In the genomic region with DNA sequence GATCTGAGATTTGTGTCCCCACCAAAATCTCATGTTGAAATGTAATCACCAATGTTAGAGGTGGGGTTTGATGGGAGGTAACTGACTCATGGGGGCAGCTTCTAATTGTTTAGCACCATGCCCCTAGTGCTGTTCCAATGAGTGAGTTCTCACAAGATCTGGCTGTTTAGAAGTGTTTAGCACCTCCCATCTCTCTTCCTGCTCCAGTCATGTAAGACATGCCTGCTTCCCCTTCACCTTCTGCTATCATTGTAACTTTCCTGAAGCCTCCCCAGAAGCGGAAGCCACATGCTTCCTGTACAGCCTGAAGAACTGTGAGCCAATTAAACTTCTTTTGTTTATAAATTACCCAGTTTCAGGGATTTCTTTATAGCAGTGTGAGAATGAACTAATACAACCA, we compare ENCODE assay signal across 19 cellular contexts.
DNase-seq lines count a peak whose midpoint lies in the region; ATAC-seq and TF ChIP-seq lines count a peak whose summit lies in the region.
"Had no signal": no experiment of that assay in that cellular context is flagged by ENCODE, and none has a peak within 500 bp of the region (broad histone marks: within the 10 kb centered on the region; RNA-seq: fewer than 3 reads in every experiment).

No MANE protein-coding gene starts in this region.

- TF ChIP-seq POLR2A in heart left ventricle (IDR thresholded peaks at IDR 0.05), result no peak

- H3K27me3 Mint-ChIP-seq in WTC11 (ENCODE audit: low read depth), result no peaks in the 10 kb centered on the region
- H3K27me3 Mint-ChIP-seq: T-cell had no signal

- peaks cover 9% of the 10 kb centered on the region for H3K9me3 Mint-ChIP-seq in WTC11
- H3K9me3 Mint-ChIP-seq: central memory CD8-positive, alpha-beta T cell had no signal

- WGBS in heart left ventricle, 4 donors, result 31 to 57% (median 44%) methylated on average over 1 of the region's 1 CpG

- H3K36me3 ChIP-seq in heart left ventricle, result no peaks in the 10 kb centered on the region
- no peaks in the 10 kb centered on the region for H3K36me3 ChIP-seq in left ventricle myocardium inferior
- H3K36me3 ChIP-seq: upper lobe of left lung had no signal

- no peak overlapping the region for H3K4me3 Mint-ChIP-seq in WTC11
- H3K4me3 Mint-ChIP-seq: central memory CD8-positive, alpha-beta T cell; nephron progenitor cell; stimulated activated naive CD8-positive, alpha-beta T cell treated with anti-CD3 and anti-CD28 coated beads, Interleukin-15, Interleukin-2, amounts not matched to agents 100 ng/mL and 50 ng/mL, for 24 hours; T-cell had no signal

- H3K36me3 Mint-ChIP-seq in WTC11, result no peaks in the 10 kb centered on the region
- H3K36me3 Mint-ChIP-seq: T-cell had no signal

- TF ChIP-seq CTCF in heart left ventricle (IDR thresholded peaks at IDR 0.05) (no peak), left ventricle myocardium inferior (IDR thresholded peaks at IDR 0.05; ENCODE audit: borderline replicate concordance) (no peak), WTC11 (IDR thresholded peaks at IDR 0.05) (no peak)

- 0 out of 2 replicates have a peak, but pooled peaks cover 4% of the 10 kb centered on the region for H3K4me1 Mint-ChIP-seq in WTC11
- H3K4me1 Mint-ChIP-seq: central memory CD8-positive, alpha-beta T cell had no signal

- H3K27ac ChIP-seq in heart left ventricle (peak overlapping the region in 2 of 12 donors; percentile 6 to 29), left ventricle myocardium inferior (replicated peaks) (no peak overlapping the region)
- H3K27ac ChIP-seq: upper lobe of left lung had no signal

- H3K4me1 ChIP-seq in heart left ventricle, result peaks cover 0 to 8% (median 0%) of the 10 kb centered on the region in 12 donors
- no peaks in the 10 kb centered on the region for H3K4me1 ChIP-seq in left ventricle myocardium inferior
- H3K4me1 ChIP-seq: upper lobe of left lung had no signal

- H3K9me3 ChIP-seq in heart left ventricle, result peaks cover 0 to 5% (median 0%) of the 10 kb centered on the region in 12 donors
- H3K9me3 ChIP-seq in left ventricle myocardium inferior (replicated peaks), result peaks cover 9% of the 10 kb centered on the region
- H3K9me3 ChIP-seq: upper lobe of left lung had no signal

- CTCF ChIA-PET in WTC11 (lab: Charles Lee), result no interaction called here

- POLR2A ChIA-PET in WTC11 (lab: Charles Lee), result no interaction called here

- peak in 1 of 5 donors; percentile 14 for DNase-seq in heart left ventricle
- no peak for DNase-seq in left ventricle myocardium inferior
- peak; percentile 17 for DNase-seq in KG1 (lab: John Stamatoyannopoulos, UW)
- DNase-seq in WTC11 (ENCODE audit: low spot score), result no peak
- peak; percentile 5 for DNase-seq in renal cortical epithelial cell (ENCODE audit: low read depth)
- DNase-seq in cortex of kidney (lab: John Stamatoyannopoulos, UW), result no peak
- DNase-seq in activated CD4-positive, alpha-beta T cell treated with anti-CD3 and anti-CD28 coated beads for 1 hour, result no peak
- DNase-seq: ACHN; activated CD8-positive, alpha-beta memory T cell treated with anti-CD3 and anti-CD28 coated beads, Interleukin-2, amount 50 U/mL, for 4 hours; activated gamma-delta T cell treated with Interleukin-2 at 50 U/mL for 16 hours; amygdala; foreskin melanocyte; NCI-H1092; nephron progenitor cell; T-cell; upper lobe of left lung had no signal

- no peak overlapping the region for H3K27ac Mint-ChIP-seq in WTC11
- H3K27ac Mint-ChIP-seq: nephron progenitor cell; stimulated activated naive CD8-positive, alpha-beta T cell treated with anti-CD3 and anti-CD28 coated beads, Interleukin-15, Interleukin-2, amounts not matched to agents 100 ng/mL and 50 ng/mL, for 24 hours; T-cell had no signal

- ATAC-seq in heart left ventricle, result peak in 3 of 4 donors; percentile 49 to 94 (median 71)
- ATAC-seq in WTC11, result peak; percentile 39; the same call in 1 of the 2 replicates
- no peak for ATAC-seq in HG02938 (IDR thresholded peaks at IDR 0.05; ENCODE audit: unreplicated experiment)
- ATAC-seq: T-cell had no signal

- H3K27me3 ChIP-seq in heart left ventricle (no peaks in the 10 kb centered on the region), left ventricle myocardium inferior (ENCODE audit: low read depth) (no peaks in the 10 kb centered on the region)
- H3K27me3 ChIP-seq: upper lobe of left lung had no signal

- H3K4me3 ChIP-seq in heart left ventricle (no peak overlapping the region), left ventricle myocardium inferior (no peak overlapping the region)
- H3K4me3 ChIP-seq: upper lobe of left lung had no signal

- intact Hi-C loops in heart left ventricle (cut with DNase I), result no loop called here
- intact Hi-C loops in left ventricle myocardium inferior (cut with micrococcal nuclease), result no loop called here

TF ChIP-seq in WTC11, 78 proteins besides CTCF, POLR2A, EP300 and RAD21 (continues in another document):
- TF ChIP-seq, protein P1, sequence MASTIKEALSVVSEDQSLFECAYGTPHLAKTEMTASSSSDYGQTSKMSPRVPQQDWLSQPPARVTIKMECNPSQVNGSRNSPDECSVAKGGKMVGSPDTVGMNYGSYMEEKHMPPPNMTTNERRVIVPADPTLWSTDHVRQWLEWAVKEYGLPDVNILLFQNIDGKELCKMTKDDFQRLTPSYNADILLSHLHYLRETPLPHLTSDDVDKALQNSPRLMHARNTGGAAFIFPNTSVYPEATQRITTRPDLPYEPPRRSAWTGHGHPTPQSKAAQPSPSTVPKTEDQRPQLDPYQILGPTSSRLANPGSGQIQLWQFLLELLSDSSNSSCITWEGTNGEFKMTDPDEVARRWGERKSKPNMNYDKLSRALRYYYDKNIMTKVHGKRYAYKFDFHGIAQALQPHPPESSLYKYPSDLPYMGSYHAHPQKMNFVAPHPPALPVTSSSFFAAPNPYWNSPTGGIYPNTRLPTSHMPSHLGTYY (CRISPR knock-in tag; IDR thresholded peaks at IDR 0.05), result no peak
- TF ChIP-seq TEAD1 (CRISPR knock-in tag; IDR thresholded peaks at IDR 0.05), result no peak
- TF ChIP-seq, protein P2, sequence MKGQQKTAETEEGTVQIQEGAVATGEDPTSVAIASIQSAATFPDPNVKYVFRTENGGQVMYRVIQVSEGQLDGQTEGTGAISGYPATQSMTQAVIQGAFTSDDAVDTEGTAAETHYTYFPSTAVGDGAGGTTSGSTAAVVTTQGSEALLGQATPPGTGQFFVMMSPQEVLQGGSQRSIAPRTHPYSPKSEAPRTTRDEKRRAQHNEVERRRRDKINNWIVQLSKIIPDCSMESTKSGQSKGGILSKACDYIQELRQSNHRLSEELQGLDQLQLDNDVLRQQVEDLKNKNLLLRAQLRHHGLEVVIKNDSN (CRISPR knock-in tag; IDR thresholded peaks at IDR 0.05), result no peak
- TF ChIP-seq, protein P3, sequence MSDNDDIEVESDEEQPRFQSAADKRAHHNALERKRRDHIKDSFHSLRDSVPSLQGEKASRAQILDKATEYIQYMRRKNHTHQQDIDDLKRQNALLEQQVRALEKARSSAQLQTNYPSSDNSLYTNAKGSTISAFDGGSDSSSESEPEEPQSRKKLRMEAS (CRISPR knock-in tag; IDR thresholded peaks at IDR 0.05), result no peak
- no peak for TF ChIP-seq FOXJ3 (CRISPR knock-in tag; IDR thresholded peaks at IDR 0.05; ENCODE audit: borderline replicate concordance)
- TF ChIP-seq, protein P4, sequence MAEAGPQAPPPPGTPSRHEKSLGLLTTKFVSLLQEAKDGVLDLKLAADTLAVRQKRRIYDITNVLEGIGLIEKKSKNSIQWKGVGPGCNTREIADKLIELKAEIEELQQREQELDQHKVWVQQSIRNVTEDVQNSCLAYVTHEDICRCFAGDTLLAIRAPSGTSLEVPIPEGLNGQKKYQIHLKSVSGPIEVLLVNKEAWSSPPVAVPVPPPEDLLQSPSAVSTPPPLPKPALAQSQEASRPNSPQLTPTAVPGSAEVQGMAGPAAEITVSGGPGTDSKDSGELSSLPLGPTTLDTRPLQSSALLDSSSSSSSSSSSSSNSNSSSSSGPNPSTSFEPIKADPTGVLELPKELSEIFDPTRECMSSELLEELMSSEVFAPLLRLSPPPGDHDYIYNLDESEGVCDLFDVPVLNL (CRISPR knock-in tag; IDR thresholded peaks at IDR 0.05; ENCODE audit: borderline replicate concordance, low read depth), result no peak
- no peak for TF ChIP-seq ZNF232 (CRISPR knock-in tag; IDR thresholded peaks at IDR 0.05)
- TF ChIP-seq, protein P5, sequence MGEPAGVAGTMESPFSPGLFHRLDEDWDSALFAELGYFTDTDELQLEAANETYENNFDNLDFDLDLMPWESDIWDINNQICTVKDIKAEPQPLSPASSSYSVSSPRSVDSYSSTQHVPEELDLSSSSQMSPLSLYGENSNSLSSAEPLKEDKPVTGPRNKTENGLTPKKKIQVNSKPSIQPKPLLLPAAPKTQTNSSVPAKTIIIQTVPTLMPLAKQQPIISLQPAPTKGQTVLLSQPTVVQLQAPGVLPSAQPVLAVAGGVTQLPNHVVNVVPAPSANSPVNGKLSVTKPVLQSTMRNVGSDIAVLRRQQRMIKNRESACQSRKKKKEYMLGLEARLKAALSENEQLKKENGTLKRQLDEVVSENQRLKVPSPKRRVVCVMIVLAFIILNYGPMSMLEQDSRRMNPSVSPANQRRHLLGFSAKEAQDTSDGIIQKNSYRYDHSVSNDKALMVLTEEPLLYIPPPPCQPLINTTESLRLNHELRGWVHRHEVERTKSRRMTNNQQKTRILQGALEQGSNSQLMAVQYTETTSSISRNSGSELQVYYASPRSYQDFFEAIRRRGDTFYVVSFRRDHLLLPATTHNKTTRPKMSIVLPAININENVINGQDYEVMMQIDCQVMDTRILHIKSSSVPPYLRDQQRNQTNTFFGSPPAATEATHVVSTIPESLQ (CRISPR knock-in tag; IDR thresholded peaks at IDR 0.05), result no peak
- TF ChIP-seq NFE2L1 (CRISPR knock-in tag; IDR thresholded peaks at IDR 0.05), result no peak
- TF ChIP-seq ELF4 (CRISPR knock-in tag; IDR thresholded peaks at IDR 0.05; ENCODE audit: low read depth), result no peak
- TF ChIP-seq, protein P6, sequence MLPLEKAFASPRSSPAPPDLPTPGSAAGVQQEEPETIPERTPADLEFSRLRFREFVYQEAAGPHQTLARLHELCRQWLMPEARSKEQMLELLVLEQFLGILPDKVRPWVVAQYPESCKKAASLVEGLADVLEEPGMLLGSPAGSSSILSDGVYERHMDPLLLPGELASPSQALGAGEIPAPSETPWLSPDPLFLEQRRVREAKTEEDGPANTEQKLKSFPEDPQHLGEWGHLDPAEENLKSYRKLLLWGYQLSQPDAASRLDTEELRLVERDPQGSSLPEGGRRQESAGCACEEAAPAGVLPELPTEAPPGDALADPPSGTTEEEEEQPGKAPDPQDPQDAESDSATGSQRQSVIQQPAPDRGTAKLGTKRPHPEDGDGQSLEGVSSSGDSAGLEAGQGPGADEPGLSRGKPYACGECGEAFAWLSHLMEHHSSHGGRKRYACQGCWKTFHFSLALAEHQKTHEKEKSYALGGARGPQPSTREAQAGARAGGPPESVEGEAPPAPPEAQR (CRISPR knock-in tag; IDR thresholded peaks at IDR 0.05), result no peak
- TF ChIP-seq, protein P7, sequence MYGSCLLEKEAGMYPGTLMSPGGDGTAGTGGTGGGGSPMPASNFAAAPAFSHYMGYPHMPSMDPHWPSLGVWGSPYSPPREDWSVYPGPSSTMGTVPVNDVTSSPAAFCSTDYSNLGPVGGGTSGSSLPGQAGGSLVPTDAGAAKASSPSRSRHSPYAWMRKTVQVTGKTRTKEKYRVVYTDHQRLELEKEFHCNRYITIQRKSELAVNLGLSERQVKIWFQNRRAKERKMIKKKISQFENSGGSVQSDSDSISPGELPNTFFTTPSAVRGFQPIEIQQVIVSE (CRISPR knock-in tag; IDR thresholded peaks at IDR 0.05; ENCODE audit: borderline replicate concordance), result no peak

Comparison
In these comparisons a context has a peak if more than half of its experiments do, and no peak if none do; other contexts are left out.
1. DNase-seq: peak in KG1 (single experiment) and renal cortical epithelial cell (single experiment); none in left ventricle myocardium inferior (single experiment), WTC11 (single experiment), cortex of kidney (single experiment) and activated CD4-positive, alpha-beta T cell treated with anti-CD3 and anti-CD28 coated beads for 1 hour (single experiment).